In the genomic region with DNA sequence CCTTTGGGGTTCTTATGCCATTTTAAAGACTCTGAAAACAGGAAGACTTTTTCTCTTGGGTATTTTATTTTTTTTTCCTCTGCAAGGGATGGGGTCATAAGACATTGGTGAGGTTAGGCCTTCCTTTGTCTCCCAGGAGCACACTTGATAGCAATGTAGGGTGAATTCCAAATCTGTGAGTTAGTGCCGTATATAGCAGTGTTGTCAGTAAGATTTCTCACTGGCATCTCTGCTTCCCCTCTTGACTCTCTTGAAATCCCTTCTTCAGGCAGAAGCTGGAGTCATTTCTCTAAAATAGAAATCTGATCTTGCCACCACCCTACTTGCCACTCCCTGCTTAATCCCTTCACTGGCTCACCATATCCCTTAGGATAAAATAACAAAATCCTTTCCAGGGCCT, we compare ENCODE assay signal across 16 cellular contexts.
"Had no signal": no experiment of that assay in that cellular context is flagged by ENCODE, and none has a peak within 500 bp of the region (broad histone marks: within the 10 kb centered on the region; RNA-seq: fewer than 3 reads in every experiment).

No MANE protein-coding gene starts in this region.

- H3K36me3 ChIP-seq: breast epithelium, esophagus muscularis mucosa, stomach had no signal

- H2AFZ ChIP-seq: hepatocyte had no signal

- H3K4me1 Mint-ChIP-seq: activated CD4-positive, alpha-beta T cell treated with anti-CD3 and anti-CD28 coated beads, Interleukin-2, amount 10 ng/mL, durations not matched to agents 7 days and 5 days; natural killer cell had no signal

- H3K4me2 ChIP-seq: hepatocyte had no signal

- H3K27ac Mint-ChIP-seq: activated CD4-positive, alpha-beta T cell treated with anti-CD3 and anti-CD28 coated beads, Interleukin-2, amount 10 ng/mL, durations not matched to agents 7 days and 5 days; activated CD8-positive, alpha-beta T cell treated with anti-CD3 and anti-CD28 coated beads, Interleukin-2, amount 10 ng/mL, durations not matched to agents 7 days and 5 days; activated naive CD4-positive, alpha-beta T cell treated with anti-CD3 and anti-CD28 coated beads for 36 hours; natural killer cell; T-helper 1 cell treated with Interleukin-12 subunit alpha and Interleukin-12 subunit beta and Interleukin-4 antibody, amounts not matched to agents 30 μg/mL and 1 μg/mL, for 36 hours; type B pancreatic cell had no signal

- H3K4me1 ChIP-seq: breast epithelium, esophagus muscularis mucosa, testis had no signal

- H3K4me3 Mint-ChIP-seq: activated CD4-positive, alpha-beta T cell treated with anti-CD3 and anti-CD28 coated beads, Interleukin-2, amount 10 ng/mL, durations not matched to agents 7 days and 5 days; activated CD8-positive, alpha-beta T cell treated with anti-CD3 and anti-CD28 coated beads, Interleukin-2, amount 10 ng/mL, durations not matched to agents 7 days and 5 days; activated naive CD4-positive, alpha-beta T cell treated with anti-CD3 and anti-CD28 coated beads for 36 hours; activated T-cell treated with anti-CD3 and anti-CD28 coated beads, Interleukin-2, amount 50 U/mL, for 4 hours; natural killer cell; T-helper 1 cell treated with Interleukin-12 subunit alpha and Interleukin-12 subunit beta and Interleukin-4 antibody, amounts not matched to agents 30 μg/mL and 1 μg/mL, for 36 hours; type B pancreatic cell had no signal

- H3K4me3 ChIP-seq: breast epithelium, esophagus muscularis mucosa, hepatocyte, skin epidermis, stomach, testis had no signal

- H3K27me3 Mint-ChIP-seq: activated CD4-positive, alpha-beta T cell treated with anti-CD3 and anti-CD28 coated beads, Interleukin-2, amount 10 ng/mL, durations not matched to agents 7 days and 5 days; type B pancreatic cell had no signal

- H3K9me3 ChIP-seq: testis had no signal

- H3K27me3 ChIP-seq: breast epithelium, esophagus muscularis mucosa, hepatocyte, stomach, testis had no signal

- DNase-seq: activated CD4-positive, alpha-beta T cell treated with anti-CD3 and anti-CD28 coated beads, Interleukin-2, amount 10 ng/mL, durations not matched to agents 7 days and 5 days; activated CD8-positive, alpha-beta T cell treated with anti-CD3 and anti-CD28 coated beads, Interleukin-2, amount 10 ng/mL, durations not matched to agents 7 days and 5 days; activated naive CD4-positive, alpha-beta T cell treated with anti-CD3 and anti-CD28 coated beads for 36 hours; activated T-cell treated with anti-CD3 and anti-CD28 coated beads, Interleukin-2, amount 50 U/mL, for 4 hours; effector CD4-positive, alpha-beta T cell; mesendoderm; natural killer cell; nucleus accumbens; stomach; testis had no signal

- H3K27ac ChIP-seq: breast epithelium, esophagus muscularis mucosa, hepatocyte, stomach, testis had no signal

- H3K36me3 Mint-ChIP-seq: natural killer cell, type B pancreatic cell had no signal
